1 cellular context compared by ENCODE assay signal in the genomic region with DNA sequence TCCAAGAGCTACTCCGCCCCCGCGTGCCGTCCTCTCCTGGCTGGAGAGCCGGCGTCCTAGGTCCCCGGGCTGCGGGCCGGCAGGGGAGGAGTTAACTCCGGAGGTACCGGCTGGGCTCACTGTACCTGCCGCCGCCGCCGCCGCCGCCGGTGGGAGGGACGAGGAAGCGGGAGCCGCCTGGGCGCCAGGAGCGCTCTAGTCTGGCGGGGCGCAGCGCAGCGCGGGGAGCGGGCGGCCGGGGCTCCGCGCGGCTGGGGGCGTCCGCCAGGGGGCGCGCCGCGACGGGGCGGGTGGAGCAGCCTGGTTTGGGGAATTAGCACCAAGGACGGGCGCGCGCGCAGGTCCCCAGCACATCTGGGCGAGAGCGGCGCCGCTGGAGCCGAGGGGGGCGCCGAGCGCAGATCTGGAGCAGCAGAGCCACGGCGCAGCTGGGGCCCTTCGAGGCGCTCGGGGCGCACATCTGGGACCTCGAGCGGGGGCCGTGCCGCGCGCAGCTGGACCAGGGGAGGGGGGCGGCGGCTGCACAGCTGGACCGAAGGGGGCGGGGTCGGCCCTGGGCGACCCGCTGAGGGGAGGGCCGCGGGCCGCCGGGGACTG.
A peak's percentile ranks its signal among the peaks of the same experiment; 100 is the strongest.
TF ChIP-seq lines count a peak whose summit lies in the region.

TSS of gene NXPH3 (plus strand) at position 348 of the 597 bp plus-strand sequence. CDS start 349 bp downstream, outside the sequence.

TF ChIP-seq in K562, 482 proteins besides CTCF, POLR2A, EP300 and RAD21 (continued from another document and continues in another):
- TF ChIP-seq HBP1 (CRISPR knock-in tag; IDR thresholded peaks at IDR 0.05) (no peak), RBBP5 (IDR thresholded peaks at IDR 0.05; ENCODE audit: borderline replicate concordance, insufficient read depth, low read length, poor library complexity, severe bottlenecking) (peak; percentile 20), MAFF (IDR thresholded peaks at IDR 0.05; ENCODE audit: low read length) (no peak), TOE1 (IDR thresholded peaks at IDR 0.05; ENCODE audit: borderline replicate concordance) (no peak), TOE1 (CRISPR knock-in tag; IDR thresholded peaks at IDR 0.05; ENCODE audit: borderline replicate concordance, low read depth) (no peak), BCLAF1 (IDR thresholded peaks at IDR 0.05; ENCODE audit: borderline replicate concordance in 1 of 2, control insufficient read depth in 1 of 2, low read depth in 2 of 2, low read length in 1 of 2) (no peak), JUNB (CRISPR knock-in tag; conservative IDR thresholded peaks at IDR 0.05) (no peak), ZFP30 (CRISPR knock-in tag; IDR thresholded peaks at IDR 0.05; ENCODE audit: borderline replicate concordance) (no peak), HMBOX1 (IDR thresholded peaks at IDR 0.05) (no peak), ZNF57 (CRISPR knock-in tag; IDR thresholded peaks at IDR 0.05) (no peak), CBFA2T2 (conservative IDR thresholded peaks at IDR 0.05) (no peak), TAF9B (IDR thresholded peaks at IDR 0.05; ENCODE audit: partially characterized antibody) (no peak), CREB3 (tag; conservative IDR thresholded peaks at IDR 0.05; ENCODE audit: low read depth) (no peak), TCF3 (CRISPR knock-in tag; IDR thresholded peaks at IDR 0.05) (no peak), ZZZ3 (IDR thresholded peaks at IDR 0.05) (no peak), E2F3 (CRISPR knock-in tag; IDR thresholded peaks at IDR 0.05) (no peak), CHCHD3 (CRISPR knock-in tag; IDR thresholded peaks at IDR 0.05) (no peak), RB1 (IDR thresholded peaks at IDR 0.05; ENCODE audit: low read depth) (peak; percentile 97), HMGXB4 (CRISPR knock-in tag; IDR thresholded peaks at IDR 0.05) (0 out of 2 replicates have a peak, but pooled peaks have one; percentile 47), ZNF695 (CRISPR knock-in tag; IDR thresholded peaks at IDR 0.05) (no peak), ZNF586 (CRISPR knock-in tag; conservative IDR thresholded peaks at IDR 0.05) (no peak), ZFX (CRISPR knock-in tag; IDR thresholded peaks at IDR 0.05) (no peak), ETV5 (CRISPR knock-in tag; IDR thresholded peaks at IDR 0.05; ENCODE audit: low read depth) (no peak), ZNF592 (IDR thresholded peaks at IDR 0.05) (no peak), FOXP4 (CRISPR knock-in tag; IDR thresholded peaks at IDR 0.05; ENCODE audit: borderline replicate concordance) (no peak)
- TF ChIP-seq, protein P1, sequence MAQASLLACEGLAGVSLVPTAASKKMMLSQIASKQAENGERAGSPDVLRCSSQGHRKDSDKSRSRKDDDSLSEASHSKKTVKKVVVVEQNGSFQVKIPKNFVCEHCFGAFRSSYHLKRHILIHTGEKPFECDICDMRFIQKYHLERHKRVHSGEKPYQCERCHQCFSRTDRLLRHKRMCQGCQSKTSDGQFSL (CRISPR knock-in tag; IDR thresholded peaks at IDR 0.05), result 0 out of 2 replicates have a peak, but pooled peaks have one; percentile 38
- TF ChIP-seq, protein P1 (tag; IDR thresholded peaks at IDR 0.05), result no peak
- TF ChIP-seq, protein P2, sequence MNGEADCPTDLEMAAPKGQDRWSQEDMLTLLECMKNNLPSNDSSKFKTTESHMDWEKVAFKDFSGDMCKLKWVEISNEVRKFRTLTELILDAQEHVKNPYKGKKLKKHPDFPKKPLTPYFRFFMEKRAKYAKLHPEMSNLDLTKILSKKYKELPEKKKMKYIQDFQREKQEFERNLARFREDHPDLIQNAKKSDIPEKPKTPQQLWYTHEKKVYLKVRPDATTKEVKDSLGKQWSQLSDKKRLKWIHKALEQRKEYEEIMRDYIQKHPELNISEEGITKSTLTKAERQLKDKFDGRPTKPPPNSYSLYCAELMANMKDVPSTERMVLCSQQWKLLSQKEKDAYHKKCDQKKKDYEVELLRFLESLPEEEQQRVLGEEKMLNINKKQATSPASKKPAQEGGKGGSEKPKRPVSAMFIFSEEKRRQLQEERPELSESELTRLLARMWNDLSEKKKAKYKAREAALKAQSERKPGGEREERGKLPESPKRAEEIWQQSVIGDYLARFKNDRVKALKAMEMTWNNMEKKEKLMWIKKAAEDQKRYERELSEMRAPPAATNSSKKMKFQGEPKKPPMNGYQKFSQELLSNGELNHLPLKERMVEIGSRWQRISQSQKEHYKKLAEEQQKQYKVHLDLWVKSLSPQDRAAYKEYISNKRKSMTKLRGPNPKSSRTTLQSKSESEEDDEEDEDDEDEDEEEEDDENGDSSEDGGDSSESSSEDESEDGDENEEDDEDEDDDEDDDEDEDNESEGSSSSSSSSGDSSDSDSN (IDR thresholded peaks at IDR 0.05; ENCODE audit: borderline replicate concordance in 1 of 2, low read depth in 2 of 2, low read length in 2 of 2), result peak in 1 of 2 experiments; percentile 76; a peak in 1 of 4 replicates
- TF ChIP-seq, protein P3, sequence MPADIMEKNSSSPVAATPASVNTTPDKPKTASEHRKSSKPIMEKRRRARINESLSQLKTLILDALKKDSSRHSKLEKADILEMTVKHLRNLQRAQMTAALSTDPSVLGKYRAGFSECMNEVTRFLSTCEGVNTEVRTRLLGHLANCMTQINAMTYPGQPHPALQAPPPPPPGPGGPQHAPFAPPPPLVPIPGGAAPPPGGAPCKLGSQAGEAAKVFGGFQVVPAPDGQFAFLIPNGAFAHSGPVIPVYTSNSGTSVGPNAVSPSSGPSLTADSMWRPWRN (IDR thresholded peaks at IDR 0.05; ENCODE audit: low read depth), result no peak
- TF ChIP-seq, protein P4, sequence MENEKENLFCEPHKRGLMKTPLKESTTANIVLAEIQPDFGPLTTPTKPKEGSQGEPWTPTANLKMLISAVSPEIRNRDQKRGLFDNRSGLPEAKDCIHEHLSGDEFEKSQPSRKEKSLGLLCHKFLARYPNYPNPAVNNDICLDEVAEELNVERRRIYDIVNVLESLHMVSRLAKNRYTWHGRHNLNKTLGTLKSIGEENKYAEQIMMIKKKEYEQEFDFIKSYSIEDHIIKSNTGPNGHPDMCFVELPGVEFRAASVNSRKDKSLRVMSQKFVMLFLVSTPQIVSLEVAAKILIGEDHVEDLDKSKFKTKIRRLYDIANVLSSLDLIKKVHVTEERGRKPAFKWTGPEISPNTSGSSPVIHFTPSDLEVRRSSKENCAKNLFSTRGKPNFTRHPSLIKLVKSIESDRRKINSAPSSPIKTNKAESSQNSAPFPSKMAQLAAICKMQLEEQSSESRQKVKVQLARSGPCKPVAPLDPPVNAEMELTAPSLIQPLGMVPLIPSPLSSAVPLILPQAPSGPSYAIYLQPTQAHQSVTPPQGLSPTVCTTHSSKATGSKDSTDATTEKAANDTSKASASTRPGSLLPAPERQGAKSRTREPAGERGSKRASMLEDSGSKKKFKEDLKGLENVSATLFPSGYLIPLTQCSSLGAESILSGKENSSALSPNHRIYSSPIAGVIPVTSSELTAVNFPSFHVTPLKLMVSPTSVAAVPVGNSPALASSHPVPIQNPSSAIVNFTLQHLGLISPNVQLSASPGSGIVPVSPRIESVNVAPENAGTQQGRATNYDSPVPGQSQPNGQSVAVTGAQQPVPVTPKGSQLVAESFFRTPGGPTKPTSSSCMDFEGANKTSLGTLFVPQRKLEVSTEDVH (IDR thresholded peaks at IDR 0.05; ENCODE audit: low read depth, partially characterized antibody), result no peak
